ENCODE assay signal across 8 cellular contexts in the genomic region with DNA sequence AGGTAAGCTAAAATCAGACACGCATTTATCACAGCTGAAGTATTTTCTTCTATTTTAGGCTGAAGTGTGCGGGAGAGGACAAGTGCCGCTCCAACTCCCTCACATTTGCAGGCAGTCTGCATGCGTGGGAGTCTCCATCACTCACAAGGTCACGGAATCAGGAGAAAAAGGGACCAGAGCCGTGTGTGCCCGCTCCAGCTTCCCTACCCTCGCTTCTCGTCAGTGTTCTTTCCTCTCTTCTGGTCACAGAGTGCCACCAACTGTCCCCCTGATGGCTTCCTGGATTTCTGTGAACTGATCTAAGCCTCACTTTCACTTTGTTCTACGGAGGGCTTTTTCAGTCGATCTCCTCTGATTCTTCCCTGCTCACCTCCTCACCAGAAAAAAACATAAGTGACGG.
DNase-seq lines count a peak whose midpoint lies in the region; ATAC-seq and TF ChIP-seq lines count a peak whose summit lies in the region.

No MANE protein-coding gene starts in this region.

- ATAC-seq in HG02938 (IDR thresholded peaks at IDR 0.05; ENCODE audit: unreplicated experiment), result no peak

- no peaks in the 10 kb centered on the region for H4K20me1 ChIP-seq in Karpas-422 (ENCODE audit: insufficient read depth, low read depth, low read length)

- H3K9me3 ChIP-seq in uterus (no peaks in the 10 kb centered on the region), Karpas-422 (ENCODE audit: low read length) (no peaks in the 10 kb centered on the region)

- H3K4me1 ChIP-seq in uterus, result no peaks in the 10 kb centered on the region
- no peaks in the 10 kb centered on the region for H3K4me1 ChIP-seq in Karpas-422 (ENCODE audit: low read length)

- peak; percentile 43 for DNase-seq in H4 (ENCODE audit: low spot score)
- DNase-seq in NCI-H1436 treated with DMSO at 0.1 percent for 48 hours (lab: John Stamatoyannopoulos, UW), result peak; percentile 3
- DNase-seq in T47D (ENCODE audit: low read depth in 1 of 2, low spot score in 1 of 2), result peak; percentile 3 to 57
- no peak for DNase-seq in uterus
- no peak for DNase-seq in GF-D8 (lab: John Stamatoyannopoulos, UW)
- no peak for DNase-seq in Karpas-422

- no peaks in the 10 kb centered on the region for H3K9me2 ChIP-seq in Karpas-422 (replicated peaks; ENCODE audit: insufficient read depth, low read length)

- H3K27me3 ChIP-seq in uterus (no peaks in the 10 kb centered on the region), Karpas-422 (ENCODE audit: low read length) (no peaks in the 10 kb centered on the region)

- no peak overlapping the region for H3K9ac ChIP-seq in Karpas-422 (ENCODE audit: low read length)

- H2AFZ ChIP-seq in Karpas-422 (ENCODE audit: low read length), result no peak overlapping the region

- TF ChIP-seq POLR2A in uterus (IDR thresholded peaks at IDR 0.05), result no peak

- H3K36me3 ChIP-seq in uterus (no peaks in the 10 kb centered on the region), Karpas-422 (ENCODE audit: insufficient read depth, low read length) (no peaks in the 10 kb centered on the region)

- no peak for TF ChIP-seq CTCF in GM12875 (IDR thresholded peaks at IDR 0.05; ENCODE audit: borderline replicate concordance, insufficient read depth, low read depth, low read length)
- TF ChIP-seq CTCF in uterus (IDR thresholded peaks at IDR 0.05), result no peak

- in situ Hi-C loops in T47D (cut with HindIII; ENCODE audit: low pct_unique_long_range_greater_than_20kb, low sequenced_read_pairs), result no loop called here

- intact Hi-C loops in uterus (cut with DNase I; ENCODE audit: low total_unique reads), result no loop called here

- H3K27ac ChIP-seq in uterus (peak overlapping the region in 1 of 2 donors; percentile 10), Karpas-422 (ENCODE audit: low read length) (no peak overlapping the region)

- no peak overlapping the region for H3K4me2 ChIP-seq in Karpas-422 (ENCODE audit: low read depth, low read length, poor library complexity, severe bottlenecking)

- no peaks in the 10 kb centered on the region for H3K79me2 ChIP-seq in Karpas-422 (ENCODE audit: low read length)

- peak overlapping the region; percentile 56 for H3K4me3 ChIP-seq in GM12875 (ENCODE audit: low read depth, low read length)
- H3K4me3 ChIP-seq in uterus, result peak overlapping the region; percentile 19 to 38
- H3K4me3 ChIP-seq in Karpas-422 (ENCODE audit: low read length), result no peak overlapping the region

Comparison
In these comparisons a context has a peak if more than half of its experiments do, and no peak if none do; other contexts are left out.
1. DNase-seq: peak in H4 (single experiment), NCI-H1436 treated with DMSO at 0.1 percent for 48 hours (single experiment) and T47D (2 of 2); none in uterus (0 of 2), GF-D8 (single experiment) and Karpas-422 (single experiment).